ENCODE assay signal across 7 cellular contexts in genomic region chr2:102871707-102872106, GRCh38.
"Had no signal": no experiment of that assay in that cellular context is flagged by ENCODE, and none has a peak within 500 bp of the region (broad histone marks: within the 10 kb centered on the region; RNA-seq: fewer than 3 reads in every experiment).

No MANE protein-coding gene starts in this region.

- FAIRE-seq: G401.6, GM12878, GM12891, GM12892, GM18507, GM19239 had no signal

- H3K4me3 ChIP-seq: GM12878 had no signal

- ATAC-seq: GM12878 had no signal

- DNase-seq: GDM1 had no signal
